Comparison of ENCODE assay signal across 8 cellular contexts in genomic region chr5:124162782-124163532, GRCh38.
DNase-seq lines count a peak whose midpoint lies in the region; ATAC-seq and TF ChIP-seq lines count a peak whose summit lies in the region.

No MANE protein-coding gene starts in this region.

- no peak overlapping the region for H3K4ac ChIP-seq in mesenchymal stem cell (ENCODE audit: low read depth in 1 of 2, low read length in 2 of 2)

- no peaks in the 10 kb centered on the region for H3K36me3 ChIP-seq in BE2C
- H3K36me3 ChIP-seq in adipocyte (ENCODE audit: control insufficient read depth, insufficient read depth, low read length, severe bottlenecking): no peaks in the 10 kb centered on the region
- no peaks in the 10 kb centered on the region for H3K36me3 ChIP-seq in mesenchymal stem cell (ENCODE audit: control insufficient read depth in 1 of 2, insufficient read depth in 2 of 2, low read depth in 1 of 2, low read length in 2 of 2)

- H4K8ac ChIP-seq in mesenchymal stem cell (ENCODE audit: low read length): no peak overlapping the region

- no peak overlapping the region for H3K18ac ChIP-seq in mesenchymal stem cell (ENCODE audit: low read depth in 1 of 2, low read length in 2 of 2)

- no peak overlapping the region for H2BK12ac ChIP-seq in mesenchymal stem cell (ENCODE audit: low read length in 2 of 2)

- H4K91ac ChIP-seq in mesenchymal stem cell (ENCODE audit: low read length): no peak overlapping the region

- no peak overlapping the region for H3K9ac ChIP-seq in adipocyte (ENCODE audit: low read length)
- H3K9ac ChIP-seq in mesenchymal stem cell (ENCODE audit: low read length): no peak overlapping the region

- no peaks in the 10 kb centered on the region for H3K79me1 ChIP-seq in mesenchymal stem cell (replicated peaks; ENCODE audit: low read length, poor library complexity, severe bottlenecking)

- H3K14ac ChIP-seq in mesenchymal stem cell (ENCODE audit: low read length in 2 of 2): no peak overlapping the region

- H3K27me3 ChIP-seq in BE2C: no peaks in the 10 kb centered on the region
- no peaks in the 10 kb centered on the region for H3K27me3 ChIP-seq in adipocyte (replicated peaks; ENCODE audit: control insufficient read depth, insufficient read depth, low read length)
- H3K27me3 ChIP-seq in mesenchymal stem cell (ENCODE audit: control insufficient read depth in 1 of 2, insufficient read depth in 1 of 2, low read length in 2 of 2): no peaks in the 10 kb centered on the region

- no peaks in the 10 kb centered on the region for H3K4me1 Mint-ChIP-seq in activated T-helper 1 cell treated with anti-CD3 and anti-CD28 coated beads, Interleukin-12 subunit alpha, Interleukin-12 subunit beta, Interleukin-2, Interleukin-4 antibody, amounts not matched to agents 30 ng/mL and 10 ng/mL and 1 ng/mL, durations not matched to agents 14 hours and 24 hours and 36 hours (ENCODE audit: low read depth)

- H3K4me3 ChIP-seq in BE2C (ENCODE audit: low read depth, low read length) (no peak overlapping the region), adipocyte (ENCODE audit: low read length) (no peak overlapping the region), mesenchymal stem cell (ENCODE audit: insufficient read depth in 1 of 2, low read depth in 1 of 2, low read length in 2 of 2) (no peak overlapping the region)

- peak overlapping the region; percentile 41 for H3K27ac ChIP-seq in mesenchymal stem cell (ENCODE audit: low read length, poor library complexity, severe bottlenecking)

- H3K27me3 Mint-ChIP-seq in activated T-helper 1 cell treated with anti-CD3 and anti-CD28 coated beads, Interleukin-12 subunit alpha, Interleukin-12 subunit beta, Interleukin-2, Interleukin-4 antibody, amounts not matched to agents 30 ng/mL and 10 ng/mL and 1 ng/mL, durations not matched to agents 14 hours and 24 hours and 36 hours (ENCODE audit: insufficient read depth): no peaks in the 10 kb centered on the region

- no peak overlapping the region for H2BK120ac ChIP-seq in mesenchymal stem cell (ENCODE audit: low read depth, low read length)

- no peak overlapping the region for H3K4me3 Mint-ChIP-seq in activated T-helper 1 cell treated with anti-CD3 and anti-CD28 coated beads, Interleukin-12 subunit alpha, Interleukin-12 subunit beta, Interleukin-2, Interleukin-4 antibody, amounts not matched to agents 30 ng/mL and 10 ng/mL and 1 ng/mL, durations not matched to agents 14 hours and 24 hours and 36 hours

- no peak overlapping the region for H3K27ac Mint-ChIP-seq in activated T-helper 1 cell treated with anti-CD3 and anti-CD28 coated beads, Interleukin-12 subunit alpha, Interleukin-12 subunit beta, Interleukin-2, Interleukin-4 antibody, amounts not matched to agents 30 ng/mL and 10 ng/mL and 1 ng/mL, durations not matched to agents 14 hours and 24 hours and 36 hours

- no peak overlapping the region for H2AK5ac ChIP-seq in mesenchymal stem cell (ENCODE audit: low read length, severe bottlenecking)

- DNase-seq in BE2C (peak; percentile 12), LoVo (ENCODE audit: low spot score) (peak; percentile 33), adipocyte (ENCODE audit: low read depth) (peak; percentile 22), mesenchymal stem cell (peak; percentile 25), AML-193 (lab: John Stamatoyannopoulos, UW) (no peak)
- DNase-seq in activated T-helper 1 cell treated with anti-CD3 and anti-CD28 coated beads, Interleukin-12 subunit alpha, Interleukin-12 subunit beta, Interleukin-2, Interleukin-4 antibody, amounts not matched to agents 30 ng/mL and 10 ng/mL and 1 ng/mL, durations not matched to agents 14 hours and 24 hours and 36 hours (ENCODE audit: low spot score): no peak
- no peak for DNase-seq in stimulated activated CD4-positive, alpha-beta T cell treated with anti-CD3 and anti-CD28 coated beads, Interleukin-4, amount 100 ng/mL, for 1 hour

- WGBS in mesenchymal stem cell: 18% methylated on average over 6 of the region's 8 CpGs

- intact Hi-C loops in activated T-helper 1 cell treated with anti-CD3 and anti-CD28 coated beads, Interleukin-12 subunit alpha, Interleukin-12 subunit beta, Interleukin-2, Interleukin-4 antibody, amounts not matched to agents 30 ng/mL and 10 ng/mL and 1 ng/mL, durations not matched to agents 14 hours and 24 hours and 36 hours (cut with micrococcal nuclease): no loop called here

- H3K9me3 Mint-ChIP-seq in activated T-helper 1 cell treated with anti-CD3 and anti-CD28 coated beads, Interleukin-12 subunit alpha, Interleukin-12 subunit beta, Interleukin-2, Interleukin-4 antibody, amounts not matched to agents 30 ng/mL and 10 ng/mL and 1 ng/mL, durations not matched to agents 14 hours and 24 hours and 36 hours: peaks cover under 1% of the 10 kb centered on the region

- no peak overlapping the region for H2BK5ac ChIP-seq in mesenchymal stem cell (ENCODE audit: low read depth, low read length, poor library complexity, severe bottlenecking)

- peak overlapping the region; percentile 49 for H3K4me2 ChIP-seq in mesenchymal stem cell (ENCODE audit: low read length, poor library complexity, severe bottlenecking)

- no peak for ATAC-seq in HG02981 (IDR thresholded peaks at IDR 0.05; ENCODE audit: unreplicated experiment)

- H3K36me3 Mint-ChIP-seq in activated T-helper 1 cell treated with anti-CD3 and anti-CD28 coated beads, Interleukin-12 subunit alpha, Interleukin-12 subunit beta, Interleukin-2, Interleukin-4 antibody, amounts not matched to agents 30 ng/mL and 10 ng/mL and 1 ng/mL, durations not matched to agents 14 hours and 24 hours and 36 hours (ENCODE audit: low read depth): no peaks in the 10 kb centered on the region

- no peak overlapping the region for H2AFZ ChIP-seq in mesenchymal stem cell (ENCODE audit: low read depth, low read length)

- no peak for TF ChIP-seq CTCF in BE2C (IDR thresholded peaks at IDR 0.05; ENCODE audit: low read depth, low read length)

- no peak overlapping the region for H3K23ac ChIP-seq in mesenchymal stem cell (ENCODE audit: low read length in 2 of 2)

- H3K9me3 ChIP-seq in BE2C: no peaks in the 10 kb centered on the region
- H3K9me3 ChIP-seq in adipocyte (ENCODE audit: control insufficient read depth, low read length): peaks cover under 1% of the 10 kb centered on the region
- H3K9me3 ChIP-seq in mesenchymal stem cell (ENCODE audit: control insufficient read depth, low read length): no peaks in the 10 kb centered on the region

- H2BK15ac ChIP-seq in mesenchymal stem cell (ENCODE audit: low read depth, poor library complexity, severe bottlenecking): no peak overlapping the region

- H3K4me1 ChIP-seq in BE2C (peaks cover 14% of the 10 kb centered on the region), adipocyte (ENCODE audit: control insufficient read depth, insufficient read depth, low read length) (no peaks in the 10 kb centered on the region), mesenchymal stem cell (ENCODE audit: control insufficient read depth, insufficient read depth, low read depth, low read length) (peaks cover 1% of the 10 kb centered on the region)

Comparison
In these comparisons a context has a peak if more than half of its experiments do, and no peak if none do; other contexts are left out.
1. DNase-seq: peak in BE2C (single experiment), LoVo (single experiment), adipocyte (single experiment) and mesenchymal stem cell (single experiment); none in AML-193 (0 of 2), activated T-helper 1 cell treated with anti-CD3 and anti-CD28 coated beads, Interleukin-12 subunit alpha, Interleukin-12 subunit beta, Interleukin-2, Interleukin-4 antibody, amounts not matched to agents 30 ng/mL and 10 ng/mL and 1 ng/mL, durations not matched to agents 14 hours and 24 hours and 36 hours (single experiment) and stimulated activated CD4-positive, alpha-beta T cell treated with anti-CD3 and anti-CD28 coated beads, Interleukin-4, amount 100 ng/mL, for 1 hour (single experiment).